ENCODE assay signal across 19 cellular contexts in the genomic region with DNA sequence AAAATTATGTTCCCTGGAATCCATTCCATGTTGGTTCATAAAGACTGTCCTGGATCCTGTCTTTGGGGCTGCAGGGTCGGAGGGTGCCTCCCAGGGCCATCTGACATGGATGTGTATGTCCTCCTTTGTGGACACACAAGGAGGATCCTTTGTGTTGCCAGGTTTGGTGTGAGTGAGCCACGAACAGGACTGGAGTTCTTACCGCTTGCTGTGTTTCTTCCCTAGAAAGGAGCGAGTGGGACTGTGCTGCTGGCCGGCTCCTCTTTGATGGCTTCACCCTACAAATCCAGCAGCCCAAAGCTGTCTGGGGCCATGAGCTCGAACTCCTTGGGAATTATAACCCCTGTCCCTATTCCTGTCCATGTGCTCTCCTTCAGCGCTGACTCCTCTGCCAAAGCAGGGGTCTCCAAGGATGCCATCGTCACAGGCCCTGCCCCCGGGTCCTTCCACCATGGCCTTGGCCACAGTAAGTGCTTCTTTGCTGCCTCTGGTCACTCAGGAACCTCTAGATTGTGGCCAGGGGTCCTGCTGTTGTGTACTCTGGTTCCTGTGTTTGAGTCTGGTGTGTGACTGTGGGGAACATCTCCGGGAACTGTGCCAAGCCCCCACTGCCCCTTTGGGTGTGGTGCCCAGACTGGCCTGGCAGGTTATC.
"Had no signal": no experiment of that assay in that cellular context is flagged by ENCODE, and none has a peak within 500 bp of the region (broad histone marks: within the 10 kb centered on the region; RNA-seq: fewer than 3 reads in every experiment).

No MANE protein-coding gene starts in this region.

- H3K27ac Mint-ChIP-seq: natural killer cell, progenitor cell of endocrine pancreas had no signal

- H3K27me3 Mint-ChIP-seq: progenitor cell of endocrine pancreas had no signal

- H3K9me3 Mint-ChIP-seq: natural killer cell, neural crest cell had no signal

- ATAC-seq: gastrocnemius medialis, heart right ventricle, natural killer cell, pancreas, right cardiac atrium had no signal

- H3K9me3 ChIP-seq: gastrocnemius medialis, heart right ventricle, pancreas, suprapubic skin, thyroid gland, upper lobe of left lung, vagina had no signal

- H3K4me1 ChIP-seq: gastrocnemius medialis, vagina had no signal

- DNase-seq: effector CD4-positive, alpha-beta T cell; gastrocnemius medialis; heart right ventricle; hypothalamus; kidney glomerular epithelial cell; natural killer cell; nucleus accumbens; small intestine; stimulated activated CD4-positive, alpha-beta T cell treated with anti-CD3 and anti-CD28 coated beads, Interleukin-12 subunit alpha, Interleukin-12 subunit beta, amount 100 ng/mL, for 4 hours; stimulated activated naive CD4-positive, alpha-beta T cell; thyroid gland; upper lobe of left lung had no signal

- H3K4me3 ChIP-seq: coronary artery, gastrocnemius medialis, heart right ventricle, pancreas, suprapubic skin, thyroid gland, upper lobe of left lung, vagina had no signal

- H3K27me3 ChIP-seq: gastrocnemius medialis, heart right ventricle, pancreas, suprapubic skin, thyroid gland, upper lobe of left lung, vagina had no signal

- H3K4me1 Mint-ChIP-seq: neural crest cell had no signal

- H3K27ac ChIP-seq: coronary artery, gastrocnemius medialis, heart right ventricle, pancreas, suprapubic skin, thyroid gland, upper lobe of left lung, vagina had no signal

- H3K4me3 Mint-ChIP-seq: natural killer cell, neural crest cell had no signal
